Comparison of ENCODE assay signal across 25 cellular contexts in the genomic region with DNA sequence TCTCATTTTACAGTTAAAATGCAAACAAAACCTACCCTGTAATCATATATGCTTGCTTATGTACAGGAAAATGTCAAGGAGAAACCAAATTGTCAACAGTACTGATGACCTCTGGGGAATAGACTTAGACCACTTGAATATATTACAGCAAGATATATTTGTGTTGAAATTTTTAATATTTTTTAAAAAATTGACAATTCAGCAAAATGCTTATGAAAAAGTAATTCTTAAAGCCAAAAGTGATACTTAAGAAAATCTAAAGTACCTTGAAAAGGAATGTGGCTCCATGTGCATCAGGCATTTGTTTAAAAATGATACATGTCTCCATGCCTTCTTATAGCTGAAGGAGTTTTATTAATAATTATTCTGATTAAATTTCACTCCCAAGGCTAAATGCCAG.
"Had no signal": no experiment of that assay in that cellular context is flagged by ENCODE, and none has a peak within 500 bp of the region (broad histone marks: within the 10 kb centered on the region; RNA-seq: fewer than 3 reads in every experiment).

No MANE protein-coding gene starts in this region.

- H3K27ac ChIP-seq: adrenal gland, ascending aorta, brain microvascular endothelial cell, heart right ventricle, pancreas, psoas muscle, right atrium auricular region, skin epidermis, tibial nerve had no signal

- ATAC-seq: activated CD4-positive, alpha-beta T cell treated with anti-CD3 and anti-CD28 coated beads for 36 hours; activated T-cell treated with anti-CD3 and anti-CD28 coated beads, Interleukin-2, amount 50 U/mL, for 4 hours; heart right ventricle; left cardiac atrium; pancreas; psoas muscle; stimulated activated effector memory CD8-positive, alpha-beta T cell treated with anti-CD3 and anti-CD28 coated beads, Interleukin-12 subunit alpha, Interleukin-12 subunit beta, amount 100 ng/mL, for 72 hours; stimulated activated naive CD8-positive, alpha-beta T cell treated with anti-CD3 and anti-CD28 coated beads, Interleukin-15, amount 100 ng/mL, for 72 hours had no signal

- H3K9me3 ChIP-seq: adrenal gland, ascending aorta, heart right ventricle, pancreas, psoas muscle, right atrium auricular region, tibial nerve had no signal

- H3K4me1 ChIP-seq: adrenal gland, ascending aorta, pancreas, psoas muscle, right atrium auricular region, tibial nerve had no signal

- DNase-seq: activated B cell treated with CpG ODN at 0.5 μM for 24 hours; activated CD4-positive, alpha-beta T cell treated with anti-CD3 and anti-CD28 coated beads for 36 hours; activated CD4-positive, alpha-beta T cell treated with anti-CD3 and anti-CD28 coated beads, Interleukin-2, amount 50 U/mL, for 4 hours; activated CD8-positive, alpha-beta memory T cell treated with anti-CD3 and anti-CD28 coated beads, Interleukin-2, amount 50 U/mL, for 48 hours; activated naive CD4-positive, alpha-beta T cell; activated T-cell treated with anti-CD3 and anti-CD28 coated beads, Interleukin-2, amount 50 U/mL, for 4 hours; adrenal gland; brain microvascular endothelial cell; caudate nucleus; effector CD4-positive, alpha-beta T cell; heart right ventricle; islet precursor cell; left cardiac atrium; nephron progenitor cell; pancreas; psoas muscle; stimulated activated CD4-positive, alpha-beta T cell treated with anti-CD3 and anti-CD28 coated beads, Interleukin-1b, Interleukin-23, amount 100 ng/mL, for 48 hours; stimulated activated naive CD8-positive, alpha-beta T cell treated with anti-CD3 and anti-CD28 coated beads, Interleukin-15, amount 100 ng/mL, for 72 hours had no signal

- H3K4me3 ChIP-seq: adrenal gland, ascending aorta, heart right ventricle, pancreas, psoas muscle, right atrium auricular region, skin epidermis, tibial nerve had no signal

- FAIRE-seq: endometrium, pancreas, urothelium cell line had no signal
